32 cellular contexts compared by ENCODE assay signal in the genomic region with DNA sequence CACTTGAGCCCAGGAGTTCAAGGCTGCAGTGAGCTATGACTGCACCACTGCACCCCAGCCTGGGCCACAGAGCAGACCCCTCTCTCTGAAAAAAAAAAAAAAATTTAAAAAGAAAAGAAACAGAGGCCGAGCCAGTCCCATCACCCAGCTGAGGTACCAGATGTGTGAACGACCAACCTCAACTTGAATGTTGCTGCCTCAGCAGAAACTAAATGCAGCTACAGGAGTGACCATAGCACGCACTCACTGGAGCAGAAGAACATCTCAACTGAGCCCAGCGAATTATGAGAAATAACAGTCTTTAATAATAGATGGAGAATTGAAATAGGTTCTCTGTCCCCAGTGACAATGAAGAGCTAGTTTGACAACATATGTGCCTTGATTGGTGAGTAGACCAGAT. TPM values are rescaled to one million over a fixed set of nuclear protein-coding genes. Genes with fewer than 3 reads are reported as not detected.
DNase-seq lines count a peak whose midpoint lies in the region; ATAC-seq, FAIRE-seq and TF ChIP-seq lines count a peak whose summit lies in the region.
"Had no signal": no experiment of that assay in that cellular context is flagged by ENCODE, and none has a peak within 500 bp of the region (broad histone marks: within the 10 kb centered on the region; RNA-seq: fewer than 3 reads in every experiment).

No MANE protein-coding gene starts in this region.

- under 1% methylated on average over 4 of the region's 4 CpGs for WGBS in HepG2 (ENCODE audit: low lambda C conversion rate)
- WGBS in right lobe of liver (ENCODE audit: insufficient coverage, low coverage, low lambda C conversion rate, missing lambda C conversion rate) = 34% methylated on average over 3 of the region's 4 CpGs

- in situ Hi-C loops in HepG2 (cut with HindIII; ENCODE audit: extremely low pct_ligation_motif_present, low pct_unique_long_range_greater_than_20kb) = no loop called here

- ATAC-seq in HepG2 (no peak), right lobe of liver (no peak), T-helper 17 cell (no peak), HG03045 (IDR thresholded peaks at IDR 0.05; ENCODE audit: unreplicated experiment) (no peak)
- no peak for ATAC-seq in stimulated activated effector memory CD8-positive, alpha-beta T cell treated with anti-CD3 and anti-CD28 coated beads, Interleukin-12 subunit alpha, Interleukin-12 subunit beta, amount 100 ng/mL, for 72 hours
- ATAC-seq: Right ventricle myocardium inferior, SK-N-SH treated with all-trans-retinoic acid at 6 μM for 48 hours had no signal

- no peaks in the 10 kb centered on the region for H3K79me2 ChIP-seq in HepG2 (ENCODE audit: insufficient read depth, low read length)

- H2AFZ ChIP-seq in HepG2 (ENCODE audit: low read length) = no peak overlapping the region
- H2AFZ ChIP-seq: PC-9 had no signal

- H3K27ac ChIP-seq in HepG2 (ENCODE audit: extremely low read length, insufficient read depth, low read length) = no peak overlapping the region
- H3K27ac ChIP-seq in right lobe of liver = no peak overlapping the region
- H3K27ac ChIP-seq: C4-2B, HL-60, PC-9, SJCRH30 had no signal

- TF ChIP-seq EP300 in HepG2 (IDR thresholded peaks at IDR 0.05; ENCODE audit: low read depth in 2 of 2, low read length in 2 of 2) = no peak
- TF ChIP-seq EP300 in HepG2 (CRISPR knock-in tag; IDR thresholded peaks at IDR 0.05; ENCODE audit: borderline replicate concordance) = no peak

- no peak overlapping the region for H3K9ac ChIP-seq in HepG2 (ENCODE audit: insufficient read depth, low read depth, low read length)

- H3K9me3 ChIP-seq in HepG2 (ENCODE audit: low read length) (no peaks in the 10 kb centered on the region), right lobe of liver (no peaks in the 10 kb centered on the region), T-helper 17 cell (ENCODE audit: control insufficient read depth, low read length, poor library complexity, severe bottlenecking) (no peaks in the 10 kb centered on the region)
- H3K9me3 ChIP-seq: SJCRH30 had no signal

- peaks cover 21% of the 10 kb centered on the region for H3K4me1 Mint-ChIP-seq in T-helper 17 cell
- peaks cover 63% of the 10 kb centered on the region for H3K4me1 Mint-ChIP-seq in dendritic cell treated with granulocyte-macrophage colony-stimulating factor and Interleukin-4, amounts not matched to agents 40 ng/mL and 50 ng/mL, for 4 days (ENCODE audit: low read depth)
- H3K4me1 Mint-ChIP-seq in stimulated activated effector memory CD8-positive, alpha-beta T cell treated with anti-CD3 and anti-CD28 coated beads, Interleukin-12 subunit alpha, Interleukin-12 subunit beta, amount 100 ng/mL, for 72 hours = peaks cover 67% of the 10 kb centered on the region
- H3K4me1 Mint-ChIP-seq: B cell had no signal

- no peaks in the 10 kb centered on the region for H3K36me3 Mint-ChIP-seq in T-helper 17 cell (ENCODE audit: low read depth)
- peaks cover 23% of the 10 kb centered on the region for H3K36me3 Mint-ChIP-seq in dendritic cell treated with granulocyte-macrophage colony-stimulating factor and Interleukin-4, amounts not matched to agents 40 ng/mL and 50 ng/mL, for 4 days (ENCODE audit: low read depth)
- peaks cover 9% of the 10 kb centered on the region for H3K36me3 Mint-ChIP-seq in stimulated activated effector memory CD8-positive, alpha-beta T cell treated with anti-CD3 and anti-CD28 coated beads, Interleukin-12 subunit alpha, Interleukin-12 subunit beta, amount 100 ng/mL, for 72 hours

- TF ChIP-seq POLR2A in HepG2 (IDR thresholded peaks at IDR 0.05; ENCODE audit: insufficient read depth in 1 of 2, low read depth in 2 of 2, low read length in 2 of 2) (no peak), right lobe of liver (IDR thresholded peaks at IDR 0.05) (no peak)

- intact Hi-C loops in HepG2 (cut with micrococcal nuclease; ENCODE audit: unreplicated experiment) (no loop called here), right lobe of liver (cut with DNase I) (no loop called here)
- intact Hi-C loops in dendritic cell treated with granulocyte-macrophage colony-stimulating factor and Interleukin-4, amounts not matched to agents 40 ng/mL and 50 ng/mL, for 4 days (cut with micrococcal nuclease) = no loop called here

- CTCF ChIA-PET in HepG2 (lab: Yijun Ruan, JAX; ENCODE audit: low intra/inter-chr PET ratio, low total read pairs) = no interaction called here

- H3K36me3 ChIP-seq in HepG2 (replicated peaks in 1 of 2; ENCODE audit: control insufficient read depth in 1 of 2, insufficient read depth in 2 of 2, low read length in 2 of 2) (no peaks in the 10 kb centered on the region), right lobe of liver (no peaks in the 10 kb centered on the region)
- H3K36me3 ChIP-seq: SJCRH30 had no signal

- no peak for FAIRE-seq in HepG2 (lab: Jason Lieb, UNC)
- FAIRE-seq: GM12892, H1 had no signal

- no peak overlapping the region for H3K4me3 Mint-ChIP-seq in T-helper 17 cell
- peak overlapping the region; percentile 2 for H3K4me3 Mint-ChIP-seq in dendritic cell treated with granulocyte-macrophage colony-stimulating factor and Interleukin-4, amounts not matched to agents 40 ng/mL and 50 ng/mL, for 4 days
- peak overlapping the region; percentile 39 for H3K4me3 Mint-ChIP-seq in stimulated activated effector memory CD8-positive, alpha-beta T cell treated with anti-CD3 and anti-CD28 coated beads, Interleukin-12 subunit alpha, Interleukin-12 subunit beta, amount 100 ng/mL, for 72 hours
- H3K4me3 Mint-ChIP-seq: B cell had no signal

- TF ChIP-seq RAD21 in HepG2 (CRISPR knock-in tag; IDR thresholded peaks at IDR 0.05) = no peak

- no peak overlapping the region for H3K4me2 ChIP-seq in HepG2 (ENCODE audit: low read depth, low read length)
- H3K4me2 ChIP-seq: PC-9 had no signal

- DNase-seq in HepG2 (ENCODE audit: low spot score) (no peak), right lobe of liver (no peak), T-helper 17 cell (no peak), kidney glomerular epithelial cell (lab: John Stamatoyannopoulos, UW) (no peak), DMS153 (lab: John Stamatoyannopoulos, UW) (no peak)
- no peak for DNase-seq in stimulated activated effector memory CD8-positive, alpha-beta T cell treated with anti-CD3 and anti-CD28 coated beads, Interleukin-12 subunit alpha, Interleukin-12 subunit beta, amount 100 ng/mL, for 72 hours (ENCODE audit: low spot score in 2 of 2)
- DNase-seq: CD8-positive, alpha-beta memory T cell; DMS 273 treated with DMSO at 0.1 percent for 48 hours; DMS79 treated with DMSO at 0.1 percent for 48 hours; HCEC 1CT; Kasumi-1; NCI-H1105; NCI-H146; NCI-H1930; NCI-H2107; NCI-H524 treated with DMSO at 0.1 percent for 48 hours; NCI-H774; NK-92 treated with Interleukin-12 subunit alpha and Interleukin-12 subunit beta, amount 100 ng/mL, for 24 hours; PC-9; SJCRH30 had no signal

- H3K27me3 Mint-ChIP-seq in T-helper 17 cell = no peaks in the 10 kb centered on the region
- H3K27me3 Mint-ChIP-seq in dendritic cell treated with granulocyte-macrophage colony-stimulating factor and Interleukin-4, amounts not matched to agents 40 ng/mL and 50 ng/mL, for 4 days = no peaks in the 10 kb centered on the region
- H3K27me3 Mint-ChIP-seq: CD8-positive, alpha-beta memory T cell had no signal

- BruUV-seq in HepG2 (replicated peaks; lab: Mats Ljungman, UMichigan) = no TSS peak

- peak overlapping the region; percentile 88 for H3K27ac Mint-ChIP-seq in T-helper 17 cell
- peak overlapping the region; percentile 96 for H3K27ac Mint-ChIP-seq in dendritic cell treated with granulocyte-macrophage colony-stimulating factor and Interleukin-4, amounts not matched to agents 40 ng/mL and 50 ng/mL, for 4 days
- peak overlapping the region; percentile 67 for H3K27ac Mint-ChIP-seq in stimulated activated effector memory CD8-positive, alpha-beta T cell treated with anti-CD3 and anti-CD28 coated beads, Interleukin-12 subunit alpha, Interleukin-12 subunit beta, amount 100 ng/mL, for 72 hours
- H3K27ac Mint-ChIP-seq: B cell had no signal

- H3K9me3 Mint-ChIP-seq in dendritic cell treated with granulocyte-macrophage colony-stimulating factor and Interleukin-4, amounts not matched to agents 40 ng/mL and 50 ng/mL, for 4 days = no peaks in the 10 kb centered on the region
- H3K9me3 Mint-ChIP-seq in stimulated activated effector memory CD8-positive, alpha-beta T cell treated with anti-CD3 and anti-CD28 coated beads, Interleukin-12 subunit alpha, Interleukin-12 subunit beta, amount 100 ng/mL, for 72 hours = peaks cover 3% of the 10 kb centered on the region
- H3K9me3 Mint-ChIP-seq: CD8-positive, alpha-beta memory T cell had no signal

- TF ChIP-seq CTCF in HepG2 (CRISPR knock-in tag; IDR thresholded peaks at IDR 0.05) (no peak), right lobe of liver (IDR thresholded peaks at IDR 0.05) (no peak)

- no peaks in the 10 kb centered on the region for H4K20me1 ChIP-seq in HepG2 (ENCODE audit: insufficient read depth, low read length)

- H3K27me3 ChIP-seq in HepG2 (ENCODE audit: control insufficient read depth in 1 of 2, insufficient read depth in 2 of 2, low read length in 2 of 2) = no peaks in the 10 kb centered on the region; a peak in 2 of 5 replicates
- no peaks in the 10 kb centered on the region for H3K27me3 ChIP-seq in right lobe of liver
- H3K27me3 ChIP-seq: SJCRH30 had no signal

- H3K4me3 ChIP-seq in HepG2 (replicated peaks in 1 of 3; ENCODE audit: insufficient read depth in 1 of 3, low read depth in 2 of 3, low read length in 3 of 3) (no peak overlapping the region), right lobe of liver (no peak overlapping the region)
- H3K4me3 ChIP-seq: PC-9, SJCRH30 had no signal

- POLR2A ChIA-PET in HepG2 (lab: Yijun Ruan, JAX) = no interaction called here

- H3K4me1 ChIP-seq in HepG2 (ENCODE audit: insufficient read depth, low read length) = no peaks in the 10 kb centered on the region
- no peaks in the 10 kb centered on the region for H3K4me1 ChIP-seq in right lobe of liver
- H3K4me1 ChIP-seq: SJCRH30 had no signal

RNA-seq across cellular contexts. Expression of a gene that starts 53.1 kb away (rescaled TPM):
- total RNA-seq in HepG2 (2016; rRNA removed; fragmentation: Illumina TruSeq; extraction: Trizol) (not detected in 2 replicates), right lobe of liver (1 to 10 TPM in 4 of 6 experiments, under 1 TPM in 2; 0.39 to 2.2 (median 1.4) TPM), T-helper 17 cell (1 to 10 TPM in 1 of 2 donors, under 1 TPM in 1; 0.72 to 4.1 TPM)
- total RNA-seq in HepG2 (2016; cell fraction: cytosol; rRNA removed; fragmentation: Illumina TruSeq; extraction: Trizol; ENCODE audit: low read depth) = not detected in 2 replicates
- total RNA-seq in HepG2 (2016; cell fraction: insoluble cytoplasmic fraction; rRNA removed; fragmentation: Illumina TruSeq; extraction: Trizol) = not detected in 2 replicates
- total RNA-seq in HepG2 (2016; cell fraction: membrane; rRNA removed; fragmentation: Illumina TruSeq; extraction: Trizol) = not detected in 2 replicates
- not detected in 2 replicates for total RNA-seq in HepG2 (2016; cell fraction: nucleus; rRNA removed; fragmentation: Illumina TruSeq; extraction: Trizol)
- not detected in 2 replicates for polyA plus RNA-seq in HepG2 (2011; rRNA removed)
- polyA plus RNA-seq in HepG2 (2011; cell fraction: cytosol; rRNA removed) = not detected in 2 replicates
- polyA plus RNA-seq in HepG2 (2011; cell fraction: nucleus; rRNA removed) = not detected in 2 replicates
- not detected in 2 replicates for polyA plus RNA-seq in HepG2 (2012)
- polyA plus RNA-seq in HepG2 (2016; cell fraction: cytosol; fragmentation: Illumina TruSeq; extraction: Trizol; ENCODE audit: low read depth) = not detected in 2 replicates
- not detected in 2 replicates for polyA plus RNA-seq in HepG2 (2016; cell fraction: insoluble cytoplasmic fraction; fragmentation: Illumina TruSeq; extraction: Trizol; ENCODE audit: low read depth)
- not detected in 2 replicates for polyA plus RNA-seq in HepG2 (2016; cell fraction: membrane; fragmentation: Illumina TruSeq; extraction: Trizol; ENCODE audit: low read depth)
- polyA plus RNA-seq in HepG2 (2016; cell fraction: nucleus; fragmentation: Illumina TruSeq; extraction: Trizol; ENCODE audit: insufficient read depth, low read depth) = not detected in 2 replicates
- polyA minus RNA-seq in HepG2 (2011; rRNA and poly(A)+ RNA removed; ENCODE audit: low replicate concordance) = not detected in 2 replicates
- polyA minus RNA-seq in HepG2 (2011; cell fraction: cytosol; rRNA and poly(A)+ RNA removed) = not detected in 2 replicates
- not detected in 2 replicates for polyA minus RNA-seq in HepG2 (2011; cell fraction: nucleus; rRNA and poly(A)+ RNA removed)
- total RNA-seq: A673; B cell; CD8-positive, alpha-beta memory T cell; M059J; RPMI7951; SJCRH30 had no signal
